Comparison of ENCODE assay signal across 11 cellular contexts in genomic region chr10:72611783-72612182, GRCh38. TPM values are rescaled to one million over a fixed set of nuclear protein-coding genes. Genes with fewer than 3 reads are reported as not detected.
A peak's percentile ranks its signal among the peaks of the same experiment; 100 is the strongest.
DNase-seq lines count a peak whose midpoint lies in the region; ATAC-seq and TF ChIP-seq lines count a peak whose summit lies in the region.
"Had no signal": no experiment of that assay in that cellular context is flagged by ENCODE, and none has a peak within 500 bp of the region (broad histone marks: within the 10 kb centered on the region; RNA-seq: fewer than 3 reads in every experiment).

No MANE protein-coding gene starts in this region.

- H3K36me3 ChIP-seq in SK-N-SH (replicated peaks in 1 of 2; ENCODE audit: control insufficient read depth in 1 of 2, insufficient read depth in 2 of 2, low read length in 1 of 2), result peaks cover 0 to 4% of the 10 kb centered on the region in 2 experiments
- no peaks in the 10 kb centered on the region for H3K36me3 ChIP-seq in heart left ventricle
- H3K36me3 ChIP-seq in skeletal muscle tissue (ENCODE audit: control insufficient read depth in 3 of 3, insufficient read depth in 3 of 3, low read length in 3 of 3), result no peaks in the 10 kb centered on the region
- H3K36me3 ChIP-seq: gastroesophageal sphincter had no signal

- H3K4me2 ChIP-seq in SK-N-SH, result peak overlapping the region; percentile 57

- TF ChIP-seq POLR2A in heart left ventricle (IDR thresholded peaks at IDR 0.05), result no peak

- intact Hi-C loops in heart left ventricle (cut with DNase I), result no loop called here

- H3K27ac ChIP-seq in SK-N-SH (ENCODE audit: low read depth in 2 of 2, low read length in 1 of 2) (peak overlapping the region; percentile 11 to 84; a peak in 3 of 4 replicates), heart left ventricle (peak overlapping the region in 11 of 12 donors; percentile 3 to 69 (median 31)), skeletal muscle tissue (ENCODE audit: low read depth, low read length) (peak overlapping the region; percentile 19), RWPE1 (no peak overlapping the region)
- H3K27ac ChIP-seq: gastroesophageal sphincter had no signal

- POLR2A ChIA-PET in HEK293T (lab: Yijun Ruan, JAX) (interaction anchor here (1.2 to 2.1 kb wide), 2 partner anchors 13 to 14 kb away, joined by 4 to 11 read pairs; partner anchors contain the start of gene MICU1), SK-N-SH (lab: Yijun Ruan, JAX) (no interaction called here), RWPE1 (lab: Yijun Ruan, JAX; ENCODE audit: low non-redundant PET) (no interaction called here)

- peaks cover 4% of the 10 kb centered on the region for H3F3A ChIP-seq in SK-N-SH (replicated peaks; ENCODE audit: insufficient read depth)

- 61% methylated on average over 5 of the region's 5 CpGs for WGBS in SK-N-SH (ENCODE audit: low lambda C conversion rate)
- WGBS in heart left ventricle, 4 donors, result 42 to 58% (median 52%) methylated on average over 5 of the region's 5 CpGs

- H3K79me2 ChIP-seq in SK-N-SH (ENCODE audit: insufficient read depth), result peaks cover 31% of the 10 kb centered on the region

- H3K4me1 ChIP-seq in SK-N-SH (ENCODE audit: control insufficient read depth in 1 of 2, insufficient read depth in 2 of 2, low read depth in 1 of 2, low read length in 1 of 2) (peaks cover 2 to 8% of the 10 kb centered on the region in 2 experiments; a peak in 3 of 4 replicates), heart left ventricle (peaks cover 0 to 14% (median 8%) of the 10 kb centered on the region in 12 donors), skeletal muscle tissue (ENCODE audit: control insufficient read depth in 3 of 3, insufficient read depth in 3 of 3, low read length in 3 of 3) (peaks cover 4 to 8% (median 6%) of the 10 kb centered on the region in 3 donors)

- H3K4me3 ChIP-seq in SK-N-SH (ENCODE audit: low read depth in 2 of 2, low read length in 1 of 2) (0 out of 4 replicates have a peak overlapping the region, but pooled peaks of 1 of the 2 experiments have one; percentile 2), heart left ventricle (peak overlapping the region in 9 of 12 donors; percentile 20 to 48 (median 40)), skeletal muscle tissue (ENCODE audit: low read length in 3 of 3) (no peak overlapping the region)
- H3K4me3 ChIP-seq: gastroesophageal sphincter had no signal

- CTCF ChIA-PET in HEK293T (lab: Yijun Ruan, JAX), result interaction anchor here (0.7 kb wide), 1 partner anchor 201 kb away, joined by 3 read pairs; no protein-coding TSS in a partner anchor
- CTCF ChIA-PET in SK-N-SH (lab: Yijun Ruan, JAX), result interaction anchor here (0.9 to 2.9 kb wide), 3 partner anchors 13 to 247 kb away, joined by 3 to 10 read pairs (median 4); no protein-coding TSS in a partner anchor
- CTCF ChIA-PET in RWPE1 (lab: Yijun Ruan, JAX), result interaction anchor here (0.6 to 1.4 kb wide), 3 partner anchors 13 to 59 kb away, joined by 3 to 4 read pairs (median 4); no protein-coding TSS in a partner anchor

- peak; percentile 56 for TF ChIP-seq RAD21 in SK-N-SH (IDR thresholded peaks at IDR 0.05; ENCODE audit: low read length)

- no peaks in the 10 kb centered on the region for H3K9me3 ChIP-seq in SK-N-SH
- H3K9me3 ChIP-seq in heart left ventricle, result peaks cover 0 to 8% (median 0%) of the 10 kb centered on the region in 12 donors
- no peaks in the 10 kb centered on the region for H3K9me3 ChIP-seq in skeletal muscle tissue (ENCODE audit: control insufficient read depth in 3 of 3, low read length in 3 of 3)
- H3K9me3 ChIP-seq: gastroesophageal sphincter had no signal

- H2AFZ ChIP-seq in SK-N-SH (ENCODE audit: low read depth), result peak overlapping the region; percentile 19; the same call in 1 of the 2 replicates

- peak in 3 of 4 donors; percentile 72 to 76 (median 75) for ATAC-seq in heart left ventricle
- no peak for ATAC-seq in GM18909 (IDR thresholded peaks at IDR 0.05; ENCODE audit: poor library complexity, unreplicated experiment)
- ATAC-seq: gastroesophageal sphincter had no signal

- TF ChIP-seq CTCF in SK-N-SH (IDR thresholded peaks at IDR 0.05) (no peak), heart left ventricle (IDR thresholded peaks at IDR 0.05) (no peak), RWPE1 (conservative IDR thresholded peaks at IDR 0.05; ENCODE audit: low read depth) (no peak)

- DNase-seq in HEK293T (ENCODE audit: extremely low spot score), result no peak
- peak; percentile 57 for DNase-seq in SK-N-SH
- DNase-seq in heart left ventricle, result no peak
- no peak for DNase-seq in GOT3 (lab: John Stamatoyannopoulos, UW)
- no peak for DNase-seq in RWPE1 (ENCODE audit: low spot score)
- no peak for DNase-seq in nucleus accumbens (lab: John Stamatoyannopoulos, UW)
- DNase-seq: midbrain, retina had no signal

- H3K27me3 ChIP-seq in SK-N-SH (ENCODE audit: insufficient read depth) (no peaks in the 10 kb centered on the region), heart left ventricle (no peaks in the 10 kb centered on the region), skeletal muscle tissue (ENCODE audit: control insufficient read depth in 3 of 3, insufficient read depth in 3 of 3, low read length in 3 of 3) (no peaks in the 10 kb centered on the region)
- H3K27me3 ChIP-seq: gastroesophageal sphincter had no signal

- H3K9ac ChIP-seq in SK-N-SH (no peak overlapping the region; the same call in 1 of the 2 replicates), skeletal muscle tissue (ENCODE audit: low read depth in 1 of 3, low read length in 3 of 3) (peak overlapping the region in 1 of 3 donors; percentile 5)

- TF ChIP-seq EP300 in SK-N-SH (IDR thresholded peaks at IDR 0.05; ENCODE audit: borderline replicate concordance in 1 of 2, low read depth in 1 of 2, low read length in 1 of 2), result no peak

- H4K20me1 ChIP-seq in SK-N-SH (ENCODE audit: insufficient read depth), result no peaks in the 10 kb centered on the region

- no peaks in the 10 kb centered on the region for H3K9me2 ChIP-seq in SK-N-SH

TF ChIP-seq in HEK293T, 16 proteins besides CTCF, POLR2A, EP300 and RAD21:
- TF ChIP-seq FOXA1 (IDR thresholded peaks at IDR 0.05), result no peak
- peak; percentile 78 for TF ChIP-seq ZNF384 (IDR thresholded peaks at IDR 0.05)
- no peak for TF ChIP-seq PKNOX1 (IDR thresholded peaks at IDR 0.05)
- no peak for TF ChIP-seq LEF1 (IDR thresholded peaks at IDR 0.05; ENCODE audit: borderline replicate concordance)
- no peak for TF ChIP-seq TARDBP (IDR thresholded peaks at IDR 0.05)

TF ChIP-seq in SK-N-SH, 30 proteins besides CTCF, POLR2A, EP300 and RAD21 (continues in another document):
- TF ChIP-seq GATA2 (CRISPR knock-in tag; IDR thresholded peaks at IDR 0.05) (peak; percentile 81), SMC3 (IDR thresholded peaks at IDR 0.05; ENCODE audit: low read depth, low read length) (no peak), MXI1 (IDR thresholded peaks at IDR 0.05; ENCODE audit: low read depth, low read length) (0 out of 2 replicates have a peak, but pooled peaks have one; percentile 31), ZBTB33 (IDR thresholded peaks at IDR 0.05; ENCODE audit: borderline replicate concordance, low read depth) (no peak), FOXM1 (IDR thresholded peaks at IDR 0.05; ENCODE audit: low read depth) (no peak), RCOR1 (IDR thresholded peaks at IDR 0.05; ENCODE audit: low read length) (peak; percentile 43; the same call in 1 of the 2 replicates), REST (IDR thresholded peaks at IDR 0.05; ENCODE audit: low read depth, low read length) (no peak), TEAD4 (IDR thresholded peaks at IDR 0.05; ENCODE audit: borderline replicate concordance, insufficient read depth) (no peak), TCF12 (IDR thresholded peaks at IDR 0.05) (no peak), RXRA (IDR thresholded peaks at IDR 0.05; ENCODE audit: borderline replicate concordance, low read depth) (no peak)

RNA-seq across cellular contexts. Expression of gene MICU1, which starts 14.1 kb away (rescaled TPM):
- polyA plus RNA-seq in SK-N-SH (2012; rRNA removed), result 24.6 and 25.2 TPM in 2 replicates
- 30.2 and 30.8 TPM in 2 replicates for polyA plus RNA-seq in SK-N-SH (2012; cell fraction: cytosol; rRNA removed)
- polyA plus RNA-seq in SK-N-SH (2012; cell fraction: nucleus; rRNA removed), result 10.6 and 14.8 TPM in 2 replicates
- total RNA-seq in heart left ventricle, result 10 to 100 TPM; 38.2 to 54.2 (median 43.6) TPM
- polyA plus RNA-seq in heart left ventricle, result 10 to 100 TPM; 33.3 to 42.6 TPM
- 57.9 TPM for total RNA-seq in skeletal muscle tissue

Comparison
In these comparisons a context has a peak if more than half of its experiments do, and no peak if none do; other contexts are left out.
1. H3K4me3 ChIP-seq: peak in heart left ventricle (9 of 12); none in skeletal muscle tissue (0 of 3).